ENCODE assay signal across 10 cellular contexts in the genomic region with DNA sequence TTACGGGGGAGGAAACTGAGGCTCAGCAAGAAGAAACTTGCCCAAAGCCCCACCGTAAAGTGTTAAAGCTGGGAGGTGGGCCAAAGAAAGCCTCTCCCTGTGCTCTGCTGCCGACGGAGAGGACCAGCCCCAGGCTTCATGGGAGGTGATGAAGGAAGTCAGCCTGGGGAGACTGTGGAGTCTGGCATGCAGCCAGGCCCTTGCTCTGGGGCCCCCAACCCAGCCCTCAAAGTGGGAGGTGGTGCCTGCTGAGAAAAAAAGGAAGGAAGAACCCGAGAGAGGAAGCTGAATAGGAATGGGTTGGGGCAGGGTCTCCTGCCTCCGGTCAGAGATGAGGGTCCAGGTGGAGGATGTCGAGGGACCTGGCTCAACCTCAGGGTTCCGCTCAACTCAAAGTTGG. TPM values are rescaled to one million over a fixed set of nuclear protein-coding genes. Genes with fewer than 3 reads are reported as not detected.
DNase-seq lines count a peak whose midpoint lies in the region; ATAC-seq and TF ChIP-seq lines count a peak whose summit lies in the region.
"Had no signal": no experiment of that assay in that cellular context is flagged by ENCODE, and none has a peak within 500 bp of the region (broad histone marks: within the 10 kb centered on the region; RNA-seq: fewer than 3 reads in every experiment).

No MANE protein-coding gene starts in this region.

- DNase-seq in GM06990 (ENCODE audit: extremely low read depth, insufficient read length) (no peak), SIG-M5 (lab: John Stamatoyannopoulos, UW) (peak; percentile 60), esophagus muscularis mucosa (ENCODE audit: extremely low spot score) (no peak), psoas muscle (no peak), superior temporal gyrus (ENCODE audit: extremely low spot score) (no peak), mesendoderm (no peak), DMS114 treated with DMSO at 0.1 percent for 48 hours (lab: John Stamatoyannopoulos, UW; ENCODE audit: unreplicated experiment) (no peak), smooth muscle cell (lab: John Stamatoyannopoulos, UW; ENCODE audit: unreplicated experiment) (no peak)
- DNase-seq: NCI-H1048, occipital lobe had no signal

- peak overlapping the region; percentile 34 for H3K4me3 ChIP-seq in GM06990 (replicated peaks; ENCODE audit: low read depth, low read length)
- H3K4me3 ChIP-seq in esophagus muscularis mucosa: peak overlapping the region in 3 of 4 donors; percentile 4 to 36 (median 22)
- peak overlapping the region; percentile 77 for H3K4me3 ChIP-seq in psoas muscle
- H3K4me3 ChIP-seq in mesendoderm (ENCODE audit: low read length): no peak overlapping the region
- H3K4me3 ChIP-seq in smooth muscle cell: no peak overlapping the region

- H3K18ac ChIP-seq in mesendoderm (ENCODE audit: low read length): no peak overlapping the region

- peaks cover 8% of the 10 kb centered on the region for H3K79me1 ChIP-seq in mesendoderm (ENCODE audit: low read length)

- TF ChIP-seq POLR2A in esophagus muscularis mucosa (IDR thresholded peaks at IDR 0.05; ENCODE audit: low read depth): no peak

- 15% methylated on average over 8 of the region's 8 CpGs for WGBS in esophagus muscularis mucosa
- WGBS in psoas muscle, 3 donors: 37 to 39% (median 39%) methylated on average over 8 of the region's 8 CpGs
- WGBS in mesendoderm (ENCODE audit: extremely low coverage, insufficient coverage, low lambda C conversion rate): no CpG with 5 or more reads among the region's 8 CpGs
- WGBS in smooth muscle cell (ENCODE audit: low lambda C conversion rate): 80% methylated on average over 8 of the region's 8 CpGs

- H3K79me2 ChIP-seq in mesendoderm (ENCODE audit: control insufficient read depth, insufficient read depth, low read length): peaks cover 43% of the 10 kb centered on the region
- peaks cover 42% of the 10 kb centered on the region for H3K79me2 ChIP-seq in smooth muscle cell (ENCODE audit: low read depth)

- H2BK120ac ChIP-seq in mesendoderm (ENCODE audit: low read depth, low read length): no peak overlapping the region

- intact Hi-C loops in esophagus muscularis mucosa (cut with DNase I) (no loop called here), psoas muscle (cut with DNase I) (loop anchor here in 1 of 2 donors (5.0 kb wide), 1 partner anchor 86 kb away; a partner anchor contains a TSS)

- no peak overlapping the region for H3K23ac ChIP-seq in mesendoderm (ENCODE audit: low read length)

- H3K27me3 ChIP-seq in GM06990 (replicated peaks; ENCODE audit: control insufficient read depth, insufficient read depth, low read length) (no peaks in the 10 kb centered on the region), esophagus muscularis mucosa (no peaks in the 10 kb centered on the region), psoas muscle (ENCODE audit: insufficient read depth in 3 of 3, low read length in 2 of 3) (no peaks in the 10 kb centered on the region), mesendoderm (ENCODE audit: insufficient read depth, low read length, poor library complexity) (no peaks in the 10 kb centered on the region), smooth muscle cell (ENCODE audit: low read depth) (no peaks in the 10 kb centered on the region)

- H3F3A ChIP-seq in smooth muscle cell (ENCODE audit: low read depth): no peaks in the 10 kb centered on the region

- TF ChIP-seq CTCF in GM06990 (IDR thresholded peaks at IDR 0.05; ENCODE audit: insufficient read depth, low read length, poor library complexity, severe bottlenecking) (no peak), esophagus muscularis mucosa (IDR thresholded peaks at IDR 0.05) (no peak), psoas muscle (IDR thresholded peaks at IDR 0.05) (no peak), smooth muscle cell (IDR thresholded peaks at IDR 0.05; ENCODE audit: borderline replicate concordance, insufficient read depth, poor library complexity, severe bottlenecking) (no peak)

- H3K9ac ChIP-seq in mesendoderm (ENCODE audit: low read length) (no peak overlapping the region), smooth muscle cell (ENCODE audit: low read depth) (no peak overlapping the region)

- H3K4me2 ChIP-seq in mesendoderm (ENCODE audit: low read length) (no peak overlapping the region), smooth muscle cell (no peak overlapping the region)

- TF ChIP-seq EP300 in esophagus muscularis mucosa (IDR thresholded peaks at IDR 0.05): no peak

- H3K36me3 ChIP-seq in GM06990 (ENCODE audit: control insufficient read depth, insufficient read depth, low read length): peaks cover 31% of the 10 kb centered on the region
- H3K36me3 ChIP-seq in esophagus muscularis mucosa: peaks cover 25 to 40% (median 39%) of the 10 kb centered on the region in 4 donors
- peaks cover 7 to 32% of the 10 kb centered on the region in 2 donors for H3K36me3 ChIP-seq in psoas muscle (ENCODE audit: insufficient read depth in 1 of 2, low read depth in 1 of 2)
- H3K36me3 ChIP-seq in mesendoderm (ENCODE audit: control insufficient read depth, insufficient read depth, low read length): peaks cover 16% of the 10 kb centered on the region
- no peaks in the 10 kb centered on the region for H3K36me3 ChIP-seq in smooth muscle cell (ENCODE audit: low read depth)

- peak overlapping the region; percentile 94 to 100 (median 98) for H3K27ac ChIP-seq in esophagus muscularis mucosa (replicated peaks in 1 of 4)
- peak overlapping the region; percentile 96 for H3K27ac ChIP-seq in psoas muscle
- H3K27ac ChIP-seq in mesendoderm (ENCODE audit: low read depth, low read length): no peak overlapping the region
- no peak overlapping the region for H3K27ac ChIP-seq in smooth muscle cell (ENCODE audit: low read depth)

- H4K8ac ChIP-seq in mesendoderm (ENCODE audit: low read depth, low read length): no peak overlapping the region

- peaks cover 61% of the 10 kb centered on the region for H4K20me1 ChIP-seq in smooth muscle cell (ENCODE audit: low read depth)

- no peak for ATAC-seq in psoas muscle

- no peak overlapping the region for H2AK5ac ChIP-seq in mesendoderm (ENCODE audit: low read length)

- H3K9me3 ChIP-seq in esophagus muscularis mucosa (no peaks in the 10 kb centered on the region), psoas muscle (no peaks in the 10 kb centered on the region), smooth muscle cell (replicated peaks; ENCODE audit: low read depth) (no peaks in the 10 kb centered on the region)

- H3K4me1 ChIP-seq in esophagus muscularis mucosa: peaks cover 61 to 78% (median 71%) of the 10 kb centered on the region in 4 donors
- H3K4me1 ChIP-seq in psoas muscle: peaks cover 31% of the 10 kb centered on the region
- H3K4me1 ChIP-seq in mesendoderm (ENCODE audit: control insufficient read depth, low read depth, low read length): peaks cover 5% of the 10 kb centered on the region
- peaks cover 22% of the 10 kb centered on the region for H3K4me1 ChIP-seq in smooth muscle cell (ENCODE audit: low read depth)

- H3K56ac ChIP-seq in mesendoderm (ENCODE audit: low read length): no peak overlapping the region

- no peak overlapping the region for H2BK15ac ChIP-seq in mesendoderm (replicated peaks; ENCODE audit: low read depth)

- no peak overlapping the region for H3K4ac ChIP-seq in mesendoderm (ENCODE audit: low read depth, low read length)

- no peak overlapping the region for H2AFZ ChIP-seq in smooth muscle cell (ENCODE audit: low read depth)

- H2BK5ac ChIP-seq in mesendoderm (ENCODE audit: low read length): no peak overlapping the region

- H4K5ac ChIP-seq in mesendoderm (ENCODE audit: low read length): no peak overlapping the region

RNA-seq across cellular contexts. Expression of a gene that starts 3.8 kb away (rescaled TPM):
- total RNA-seq in esophagus muscularis mucosa: 10 to 100 TPM; 11.3 to 22.2 (median 18.7) TPM
- 10 to 100 TPM; 14.2 to 22.4 (median 16.5) TPM for total RNA-seq in psoas muscle
- polyA plus RNA-seq in psoas muscle: 10 to 100 TPM in 1 of 3 donors, 1 to 10 TPM in 2; 5.6 to 10.1 (median 8.3) TPM
- polyA plus RNA-seq in mesendoderm (2013, experiment 1 of 2): 122 TPM
- polyA plus RNA-seq in mesendoderm (2013, experiment 2 of 2): 123 TPM
- total RNA-seq in smooth muscle cell: 5.7 and 9.0 TPM in 2 replicates
- 6.8 and 8.9 TPM in 2 replicates for polyA plus RNA-seq in smooth muscle cell

RNA-seq across cellular contexts. Expression of a gene that starts 15.8 kb away (rescaled TPM):
- under 1 TPM in 1 of 4 donors, not detected in 3; 0.92 TPM for total RNA-seq in esophagus muscularis mucosa
- under 1 TPM in 2 of 4 donors, not detected in 2; 0.13 to 0.30 TPM for total RNA-seq in psoas muscle
- under 1 TPM in 2 of 3 donors, not detected in 1; 0.03 to 0.16 TPM for polyA plus RNA-seq in psoas muscle
- 0.07 TPM for polyA plus RNA-seq in mesendoderm (2013, experiment 1 of 2)
- not detected for polyA plus RNA-seq in mesendoderm (2013, experiment 2 of 2)
- total RNA-seq in smooth muscle cell: 0.09 and 0.13 TPM in 2 replicates
- polyA plus RNA-seq in smooth muscle cell: 0.08 TPM in 1 of 2 replicates, not detected in the other

Comparison
In these comparisons a context has a peak if more than half of its experiments do, and no peak if none do; other contexts are left out.
1. H3K4me3 ChIP-seq: peak in GM06990 (single experiment), esophagus muscularis mucosa (3 of 4) and psoas muscle (single experiment); none in mesendoderm (single experiment) and smooth muscle cell (single experiment).
2. H3K27ac ChIP-seq: peak in esophagus muscularis mucosa (4 of 4) and psoas muscle (single experiment); none in mesendoderm (single experiment) and smooth muscle cell (single experiment).